16 cellular contexts compared by ENCODE assay signal in the genomic region with DNA sequence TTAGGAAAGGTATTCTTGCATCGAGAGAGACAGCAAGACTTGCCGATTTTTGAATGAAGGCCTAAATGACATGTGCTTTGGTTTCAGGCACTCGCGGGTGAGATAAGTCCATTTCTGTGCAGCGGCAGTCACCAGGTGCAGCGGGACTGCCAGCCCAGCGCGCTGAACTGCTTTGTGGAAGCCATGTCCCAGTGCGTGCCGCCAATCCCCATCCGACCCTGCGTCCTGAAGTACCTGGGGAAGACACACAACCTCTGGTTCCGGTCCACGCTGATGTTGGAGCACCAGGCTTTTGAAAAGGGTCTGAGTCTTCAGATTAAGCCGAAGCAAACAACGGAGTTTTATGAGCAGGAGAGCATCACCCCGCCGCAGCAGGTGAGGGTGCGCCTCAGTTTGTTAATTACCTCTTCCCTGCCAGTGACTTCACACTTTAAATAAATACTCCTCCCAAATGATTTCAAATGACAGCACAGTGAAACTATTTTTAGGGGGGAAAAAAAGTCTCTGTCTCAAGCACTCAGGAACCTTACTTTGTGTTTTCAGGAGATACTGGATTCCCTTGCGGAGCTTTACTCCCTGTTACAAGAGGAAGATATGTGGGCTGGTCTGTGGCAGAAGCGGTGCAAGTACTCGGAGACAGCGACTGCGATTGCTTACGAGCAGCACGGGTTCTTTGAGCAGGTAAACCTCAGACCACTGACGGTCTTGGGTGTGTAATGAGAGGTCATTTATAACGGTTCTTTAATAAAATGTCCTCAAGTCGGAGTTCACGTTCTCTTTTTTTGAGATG.
DNase-seq lines count a peak whose midpoint lies in the region; ATAC-seq and TF ChIP-seq lines count a peak whose summit lies in the region.
"Had no signal": no experiment of that assay in that cellular context is flagged by ENCODE, and none has a peak within 500 bp of the region (broad histone marks: within the 10 kb centered on the region; RNA-seq: fewer than 3 reads in every experiment).

No MANE protein-coding gene starts in this region.

- TF ChIP-seq CTCF in endothelial cell (IDR thresholded peaks at IDR 0.05; ENCODE audit: unreplicated experiment) (no peak), spleen (IDR thresholded peaks at IDR 0.05 in 8 of 11, conservative IDR thresholded peaks at IDR 0.05 in 3 of 11) (no peak)

- no peaks in the 10 kb centered on the region for H3K4me1 ChIP-seq in spleen
- H3K4me1 ChIP-seq: BLaER1 treated with 17β-estradiol and CSF1 and Interleukin-3, amounts not matched to agents 10 nM and 100 nM had no signal

- no peaks in the 10 kb centered on the region for H3K9me3 Mint-ChIP-seq in endothelial cell (ENCODE audit: unreplicated experiment)
- H3K9me3 Mint-ChIP-seq: CD8-positive, alpha-beta T cell; H9 had no signal

- TF ChIP-seq POLR2A in spleen (IDR thresholded peaks at IDR 0.05), result no peak

- no peaks in the 10 kb centered on the region for H3K4me1 Mint-ChIP-seq in endothelial cell (ENCODE audit: unreplicated experiment)
- H3K4me1 Mint-ChIP-seq: B cell, H9 had no signal

- no peaks in the 10 kb centered on the region for H3K27me3 ChIP-seq in spleen (replicated peaks in 1 of 7)
- H3K27me3 ChIP-seq: BLaER1 treated with 17β-estradiol and CSF1 and Interleukin-3, amounts not matched to agents 10 nM and 100 nM had no signal

- peaks cover 60% of the 10 kb centered on the region for H3K36me3 Mint-ChIP-seq in endothelial cell (ENCODE audit: low read depth, unreplicated experiment)

- intact Hi-C loops in spleen (cut with DNase I; ENCODE audit: low total_unique reads), result no loop called here

- no peak overlapping the region for H3K27ac ChIP-seq in spleen
- H3K27ac ChIP-seq: BLaER1 treated with 17β-estradiol and CSF1 and Interleukin-3, amounts not matched to agents 10 nM and 100 nM had no signal

- WGBS in spleen, 5 donors, result 93 to 97% (median 96%) methylated on average over 30 of the region's 30 CpGs

- no peaks in the 10 kb centered on the region for H3K27me3 Mint-ChIP-seq in endothelial cell (ENCODE audit: unreplicated experiment)
- H3K27me3 Mint-ChIP-seq: B cell had no signal

- H3K36me3 ChIP-seq in spleen, result peaks cover 26 to 100% (median 100%) of the 10 kb centered on the region in 6 donors

- no peak overlapping the region for H3K27ac Mint-ChIP-seq in endothelial cell (ENCODE audit: unreplicated experiment)
- H3K27ac Mint-ChIP-seq: B cell; CD8-positive, alpha-beta T cell; H9 had no signal

- no peak overlapping the region for H3K4me3 ChIP-seq in spleen
- H3K4me3 ChIP-seq: BLaER1 treated with 17β-estradiol and CSF1 and Interleukin-3, amounts not matched to agents 10 nM and 100 nM had no signal

- DNase-seq in activated effector memory CD4-positive, alpha-beta T cell treated with anti-CD3 and anti-CD28 coated beads, Interleukin-2, amount 50 U/mL, for 16 hours, result peak; percentile 41
- no peak for DNase-seq in activated effector memory CD4-positive, alpha-beta T cell treated with Interleukin-2 at 50 U/mL for 16 hours
- DNase-seq in endothelial cell (ENCODE audit: low spot score) (no peak), mesenteric fat pad (ENCODE audit: low spot score) (peak; percentile 73), spleen (peak; percentile 49), NCI-H524 (lab: John Stamatoyannopoulos, UW) (no peak)
- DNase-seq in activated naive CD4-positive, alpha-beta T cell treated with anti-CD3 and anti-CD28 coated beads, Interleukin-2, amount 50 U/mL, for 16 hours, result no peak
- DNase-seq: Calu3; CD8-positive, alpha-beta T cell; DMS79 treated with DMSO at 0.1 percent for 48 hours; GF-D8; H9 had no signal

- peak overlapping the region; percentile 75 for H3K4me3 Mint-ChIP-seq in endothelial cell (ENCODE audit: unreplicated experiment)
- H3K4me3 Mint-ChIP-seq: B cell; CD8-positive, alpha-beta T cell; H9 had no signal

- ATAC-seq in GM18867 (IDR thresholded peaks at IDR 0.05; ENCODE audit: unreplicated experiment), result no peak
- ATAC-seq: CD8-positive, alpha-beta T cell; HepG2 had no signal

- no peaks in the 10 kb centered on the region for H3K9me3 ChIP-seq in spleen
- H3K9me3 ChIP-seq: BLaER1 treated with 17β-estradiol and CSF1 and Interleukin-3, amounts not matched to agents 10 nM and 100 nM had no signal

Comparison
In these comparisons a context has a peak if more than half of its experiments do, and no peak if none do; other contexts are left out.
1. DNase-seq: peak in activated effector memory CD4-positive, alpha-beta T cell treated with anti-CD3 and anti-CD28 coated beads, Interleukin-2, amount 50 U/mL, for 16 hours (single experiment), mesenteric fat pad (single experiment) and spleen (single experiment); none in activated effector memory CD4-positive, alpha-beta T cell treated with Interleukin-2 at 50 U/mL for 16 hours (single experiment), endothelial cell (single experiment), activated naive CD4-positive, alpha-beta T cell treated with anti-CD3 and anti-CD28 coated beads, Interleukin-2, amount 50 U/mL, for 16 hours (single experiment) and NCI-H524 (0 of 2).